13 cellular contexts compared by ENCODE assay signal in genomic region chr2:583666-584065, GRCh38.
"Had no signal": no experiment of that assay in that cellular context is flagged by ENCODE, and none has a peak within 500 bp of the region (broad histone marks: within the 10 kb centered on the region; RNA-seq: fewer than 3 reads in every experiment).

No MANE protein-coding gene starts in this region.

- H3K9me3 ChIP-seq: left ventricle myocardium inferior, testis had no signal

- H3K36me3 Mint-ChIP-seq: activated naive CD8-positive, alpha-beta T cell treated with anti-CD3 and anti-CD28 coated beads for 36 hours; natural killer cell treated with Interleukin-12 subunit alpha and Interleukin-12 subunit beta and Interleukin-15 and Interleukin-18, amount 100 ng/mL, for 72 hours had no signal

- DNase-seq: activated CD4-positive, alpha-beta memory T cell treated with anti-CD3 and anti-CD28 coated beads, Interleukin-2, amount 10 ng/mL, durations not matched to agents 7 days and 5 days; activated gamma-delta T cell; activated naive CD8-positive, alpha-beta T cell treated with anti-CD3 and anti-CD28 coated beads for 36 hours; activated T-cell treated with anti-CD3 and anti-CD28 coated beads, Interleukin-2, amount 50 U/mL, for 48 hours; anterior cingulate cortex; foreskin keratinocyte; left ventricle myocardium inferior; mesenchymal stem cell; stimulated activated CD4-positive, alpha-beta T cell treated with anti-CD3 and anti-CD28 coated beads, Interleukin-4, amount 100 ng/mL, for 1 hour; T-helper 9 cell; testis had no signal

- H3K4me3 Mint-ChIP-seq: activated CD4-positive, alpha-beta memory T cell treated with anti-CD3 and anti-CD28 coated beads, Interleukin-2, amount 10 ng/mL, durations not matched to agents 7 days and 5 days; activated naive CD8-positive, alpha-beta T cell treated with anti-CD3 and anti-CD28 coated beads for 36 hours; natural killer cell treated with Interleukin-12 subunit alpha and Interleukin-12 subunit beta and Interleukin-15 and Interleukin-18, amount 100 ng/mL, for 72 hours; stimulated activated naive CD8-positive, alpha-beta T cell treated with anti-CD3 and anti-CD28 coated beads, Interleukin-15, Interleukin-2, amounts not matched to agents 100 ng/mL and 50 ng/mL, for 24 hours had no signal

- H3K36me3 ChIP-seq: left ventricle myocardium inferior had no signal

- H3K4me3 ChIP-seq: left ventricle myocardium inferior had no signal

- H3K27me3 ChIP-seq: foreskin keratinocyte, testis had no signal

- H3K9me3 Mint-ChIP-seq: activated CD4-positive, alpha-beta memory T cell treated with anti-CD3 and anti-CD28 coated beads, Interleukin-2, amount 10 ng/mL, durations not matched to agents 7 days and 5 days; activated naive CD8-positive, alpha-beta T cell treated with anti-CD3 and anti-CD28 coated beads for 36 hours; natural killer cell treated with Interleukin-12 subunit alpha and Interleukin-12 subunit beta and Interleukin-15 and Interleukin-18, amount 100 ng/mL, for 72 hours; stimulated activated naive CD8-positive, alpha-beta T cell treated with anti-CD3 and anti-CD28 coated beads, Interleukin-15, Interleukin-2, amounts not matched to agents 100 ng/mL and 50 ng/mL, for 24 hours had no signal

- H3K4me1 ChIP-seq: foreskin keratinocyte, testis had no signal

- H3K27ac ChIP-seq: foreskin keratinocyte, left ventricle myocardium inferior, testis had no signal

- H3K27ac Mint-ChIP-seq: activated CD4-positive, alpha-beta memory T cell treated with anti-CD3 and anti-CD28 coated beads, Interleukin-2, amount 10 ng/mL, durations not matched to agents 7 days and 5 days; activated naive CD8-positive, alpha-beta T cell treated with anti-CD3 and anti-CD28 coated beads for 36 hours; natural killer cell treated with Interleukin-12 subunit alpha and Interleukin-12 subunit beta and Interleukin-15 and Interleukin-18, amount 100 ng/mL, for 72 hours; stimulated activated naive CD8-positive, alpha-beta T cell treated with anti-CD3 and anti-CD28 coated beads, Interleukin-15, Interleukin-2, amounts not matched to agents 100 ng/mL and 50 ng/mL, for 24 hours had no signal

- ATAC-seq: foreskin keratinocyte; natural killer cell treated with Interleukin-12 subunit alpha and Interleukin-12 subunit beta and Interleukin-15 and Interleukin-18, amount 100 ng/mL, for 72 hours had no signal
